ENCODE assay signal across 8 cellular contexts in the genomic region with DNA sequence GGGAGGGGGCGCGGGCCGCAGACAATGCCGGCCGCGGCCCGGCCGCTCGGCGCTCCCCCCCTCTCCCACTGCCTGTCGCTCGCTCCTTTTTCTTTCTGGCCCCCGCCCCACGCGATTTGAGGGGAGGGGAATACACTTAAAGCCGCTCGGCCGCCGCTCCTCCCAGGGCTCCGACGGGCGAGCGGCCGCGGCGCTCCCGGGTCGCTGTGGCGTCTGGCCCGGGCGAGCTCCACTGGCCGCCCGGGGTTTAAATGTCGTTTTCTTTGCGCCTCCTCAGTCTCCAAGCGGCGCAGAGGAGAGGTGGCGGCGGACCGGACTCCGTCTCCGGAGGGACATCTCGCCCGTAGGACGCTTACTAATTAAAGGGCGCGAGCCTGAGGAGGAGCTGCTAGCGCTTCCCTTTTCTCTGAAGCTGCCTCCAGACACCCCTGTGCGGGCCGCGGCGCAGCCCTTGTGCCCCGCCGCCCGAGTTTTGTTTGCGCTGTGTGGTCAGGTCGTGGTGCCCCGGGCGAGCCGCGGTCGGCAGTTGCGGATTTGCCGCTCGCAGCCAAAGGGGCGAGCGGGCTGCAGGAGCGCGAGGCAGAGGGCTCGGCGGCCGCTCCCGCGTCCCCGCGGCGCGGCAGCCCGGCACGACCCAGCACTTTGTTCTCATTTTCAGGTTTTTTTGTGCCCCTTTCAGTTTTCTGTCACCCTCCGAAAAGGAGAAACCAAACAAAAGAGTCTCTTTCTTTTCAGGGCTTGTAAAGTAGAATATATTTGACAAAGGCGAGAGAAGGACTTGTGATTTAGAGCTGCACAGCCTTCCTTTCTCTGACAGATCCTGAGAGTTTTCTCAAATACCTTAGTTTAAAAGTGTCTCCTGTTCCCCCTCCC. TPM values are rescaled to one million over a fixed set of nuclear protein-coding genes. Genes with fewer than 3 reads are reported as not detected.
DNase-seq lines count a peak whose midpoint lies in the region; ATAC-seq and TF ChIP-seq lines count a peak whose summit lies in the region.

No MANE protein-coding gene starts in this region.

- peaks cover 29% of the 10 kb centered on the region for H3K4me1 Mint-ChIP-seq in activated CD4-positive, alpha-beta T cell treated with anti-CD3 and anti-CD28 coated beads for 36 hours

- TF ChIP-seq POLR2A in prostate gland (IDR thresholded peaks at IDR 0.05), result no peak

- peaks cover 14% of the 10 kb centered on the region for H3K4me1 ChIP-seq in Panc1 (ENCODE audit: control insufficient read depth, insufficient read depth, low read length)
- H3K4me1 ChIP-seq in adipocyte (ENCODE audit: control insufficient read depth, insufficient read depth, low read length), result peaks cover 36% of the 10 kb centered on the region
- H3K4me1 ChIP-seq in prostate gland (replicated peaks), result no peaks in the 10 kb centered on the region

- H3K27me3 ChIP-seq in Panc1 (ENCODE audit: control insufficient read depth, insufficient read depth, low read length), result no peaks in the 10 kb centered on the region
- H3K27me3 ChIP-seq in adipocyte (replicated peaks; ENCODE audit: control insufficient read depth, insufficient read depth, low read length), result no peaks in the 10 kb centered on the region
- no peaks in the 10 kb centered on the region for H3K27me3 ChIP-seq in prostate gland (replicated peaks; ENCODE audit: insufficient read depth)

- peak overlapping the region; percentile 79 for H3K4me3 Mint-ChIP-seq in activated CD4-positive, alpha-beta T cell treated with anti-CD3 and anti-CD28 coated beads for 36 hours

- H3K36me3 ChIP-seq in Panc1 (ENCODE audit: control insufficient read depth, insufficient read depth, low read length), result no peaks in the 10 kb centered on the region; the same call in 1 of the 2 replicates
- no peaks in the 10 kb centered on the region for H3K36me3 ChIP-seq in adipocyte (ENCODE audit: control insufficient read depth, insufficient read depth, low read length, severe bottlenecking)
- H3K36me3 ChIP-seq in prostate gland, result no peaks in the 10 kb centered on the region

- H3K36me3 Mint-ChIP-seq in activated CD4-positive, alpha-beta T cell treated with anti-CD3 and anti-CD28 coated beads for 36 hours (ENCODE audit: low read depth), result peaks cover 9% of the 10 kb centered on the region

- no peaks in the 10 kb centered on the region for H3K9me3 ChIP-seq in Panc1 (ENCODE audit: control insufficient read depth, insufficient read depth, low read depth, low read length)
- H3K9me3 ChIP-seq in adipocyte (ENCODE audit: control insufficient read depth, low read length), result no peaks in the 10 kb centered on the region
- no peaks in the 10 kb centered on the region for H3K9me3 ChIP-seq in prostate gland

- CTCF ChIA-PET in activated CD4-positive, alpha-beta T cell treated with anti-CD3 and anti-CD28 coated beads for 36 hours (lab: Charles Lee), result no interaction called here
- CTCF ChIA-PET in Panc1 (lab: Charles Lee), result interaction anchor here (0.6 kb wide), 1 partner anchor 12 kb away, joined by 3 read pairs; no protein-coding TSS in a partner anchor

- no peak overlapping the region for H3K27ac Mint-ChIP-seq in activated CD4-positive, alpha-beta T cell treated with anti-CD3 and anti-CD28 coated beads for 36 hours

- ATAC-seq in activated CD4-positive, alpha-beta T cell treated with anti-CD3 and anti-CD28 coated beads for 36 hours, result no peak
- peak; percentile 2 for ATAC-seq in Panc1
- ATAC-seq in left cardiac atrium, result peak in 1 of 2 donors; percentile 0
- ATAC-seq in GM21786 (IDR thresholded peaks at IDR 0.05; ENCODE audit: unreplicated experiment), result no peak
- no peak for ATAC-seq in HG02981 (IDR thresholded peaks at IDR 0.05; ENCODE audit: unreplicated experiment)

- peak; percentile 43 for DNase-seq in activated CD4-positive, alpha-beta T cell treated with anti-CD3 and anti-CD28 coated beads for 36 hours
- DNase-seq in activated CD4-positive, alpha-beta T cell treated with anti-CD3 and anti-CD28 coated beads for 1 hour, result no peak
- DNase-seq in Panc1 (ENCODE audit: low read depth, low spot score) (no peak), adipocyte (ENCODE audit: low read depth) (peak; percentile 68), left cardiac atrium (peak; percentile 67), prostate gland (ENCODE audit: low spot score) (peak; percentile 32)

- no TSS peak for BruUV-seq in Panc1 (replicated peaks; lab: Mats Ljungman, UMichigan)

- POLR2A ChIA-PET in activated CD4-positive, alpha-beta T cell treated with anti-CD3 and anti-CD28 coated beads for 36 hours (lab: Charles Lee), result no interaction called here
- POLR2A ChIA-PET in Panc1 (lab: Charles Lee), result interaction anchor here (0.6 kb wide), 1 partner anchor 37 kb away, joined by 3 read pairs; no protein-coding TSS in a partner anchor

- H3K4me3 ChIP-seq in Panc1 (ENCODE audit: low read depth in 2 of 2, low read length in 2 of 2) (peak overlapping the region; percentile 76 to 84), adipocyte (ENCODE audit: low read length) (peak overlapping the region; percentile 91), prostate gland (peak overlapping the region; percentile 95 to 97)

- peak overlapping the region; percentile 88 for H3K9ac ChIP-seq in adipocyte (ENCODE audit: low read length)

- peaks cover 16% of the 10 kb centered on the region for H3K27me3 Mint-ChIP-seq in activated CD4-positive, alpha-beta T cell treated with anti-CD3 and anti-CD28 coated beads for 36 hours

- under 1% methylated on average over 74 of the region's 82 CpGs for WGBS in prostate gland

- H3K27ac ChIP-seq in Panc1 (ENCODE audit: low read length) (peak overlapping the region; percentile 72), prostate gland (peak overlapping the region; percentile 90 to 91)

- H3K9me3 Mint-ChIP-seq in activated CD4-positive, alpha-beta T cell treated with anti-CD3 and anti-CD28 coated beads for 36 hours (ENCODE audit: low read depth), result no peaks in the 10 kb centered on the region

- intact Hi-C loops in activated CD4-positive, alpha-beta T cell treated with anti-CD3 and anti-CD28 coated beads for 36 hours (cut with DNase I, micrococcal nuclease), result loop anchor here (2.0 to 10.0 kb wide), 7 partner anchors 129 to 1071 kb away; a partner anchor contains a TSS
- intact Hi-C loops in Panc1 (cut with micrococcal nuclease; ENCODE audit: unreplicated experiment) (loop anchor here (10.0 kb wide), 1 partner anchor 481 kb away; no protein-coding TSS in a partner anchor), left cardiac atrium (cut with DNase I) (loop anchor here (5.0 to 10.0 kb wide), 6 partner anchors 71 to 331 kb away; a partner anchor contains a TSS), prostate gland (cut with DNase I) (loop anchor here (2.0 to 10.0 kb wide), 7 partner anchors 74 to 591 kb away; a partner anchor contains a TSS)

- in situ Hi-C loops in Panc1 (cut with HindIII; ENCODE audit: low pct_unique_long_range_greater_than_20kb, low sequenced_read_pairs), result no loop called here

- TF ChIP-seq CTCF in Panc1 (IDR thresholded peaks at IDR 0.05) (no peak), prostate gland (IDR thresholded peaks at IDR 0.05) (peak in 1 of 4 experiments; percentile 3)

RNA-seq across cellular contexts. Expression of a gene that starts 1.5 kb away (rescaled TPM):
- 1 to 10 TPM; 4.5 to 5.7 TPM for total RNA-seq in activated CD4-positive, alpha-beta T cell treated with anti-CD3 and anti-CD28 coated beads for 36 hours
- 10.8 TPM for total RNA-seq in Panc1 (2021; ENCODE audit: unreplicated experiment)
- polyA plus RNA-seq in Panc1 (2012; ENCODE audit: insufficient read length), result 5.0 TPM
- 1 to 10 TPM; 6.8 to 7.8 TPM for total RNA-seq in left cardiac atrium
- total RNA-seq in prostate gland, result 10 to 100 TPM in 1 of 2 donors, 1 to 10 TPM in 1; 8.7 to 13.7 TPM

Comparison
In these comparisons a context has a peak if more than half of its experiments do, and no peak if none do; other contexts are left out.
1. DNase-seq: peak in activated CD4-positive, alpha-beta T cell treated with anti-CD3 and anti-CD28 coated beads for 36 hours (single experiment), adipocyte (single experiment), left cardiac atrium (single experiment) and prostate gland (single experiment); none in activated CD4-positive, alpha-beta T cell treated with anti-CD3 and anti-CD28 coated beads for 1 hour (single experiment) and Panc1 (single experiment).
2. Peak in every context shown above with its lines, with median percentiles within 50 percentile points of each other: H3K4me3 ChIP-seq.